ENCODE assay signal across 8 cellular contexts in the genomic region with DNA sequence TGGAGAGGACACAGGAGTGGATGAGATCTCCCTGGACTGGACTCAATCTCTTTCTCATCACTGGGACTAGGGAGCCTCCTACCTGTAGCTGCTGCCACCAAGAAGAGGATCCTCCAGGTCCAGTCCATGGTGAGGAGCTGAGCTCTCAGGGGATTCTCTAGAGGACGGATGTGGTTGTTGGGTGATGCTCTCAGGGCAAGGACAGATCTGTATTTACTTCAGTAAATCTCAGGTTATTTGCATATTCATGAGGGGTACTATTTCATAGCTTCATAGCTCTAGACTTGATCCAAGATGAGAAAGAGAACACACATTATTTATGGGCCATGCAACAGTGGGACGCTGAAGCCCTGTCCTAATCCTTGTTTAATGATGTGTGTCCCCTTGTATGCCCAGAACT.
DNase-seq lines count a peak whose midpoint lies in the region; ATAC-seq and FAIRE-seq lines count a peak whose summit lies in the region.
"Not testable (repeated sequence)": the region's sequence is repeated elsewhere in the genome, so short reads cannot be mapped to it uniquely, and the experiment has no call there.

No MANE protein-coding gene starts in this region.

- not testable (repeated sequence) for H3K4me1 Mint-ChIP-seq in activated T-cell treated with anti-CD3 and anti-CD28 coated beads, Interleukin-2, amount 50 U/mL, for 72 hours (ENCODE audit: low read depth); natural killer cell treated with Interleukin-12 subunit alpha and Interleukin-12 subunit beta and Interleukin-15 and Interleukin-18, amount 100 ng/mL, for 72 hours (ENCODE audit: low read depth in 2 of 2)

- H3K4me3 Mint-ChIP-seq in activated T-cell treated with anti-CD3 and anti-CD28 coated beads, Interleukin-2, amount 50 U/mL, for 72 hours; natural killer cell treated with Interleukin-12 subunit alpha and Interleukin-12 subunit beta and Interleukin-15 and Interleukin-18, amount 100 ng/mL, for 72 hours: not testable (repeated sequence)

- not testable (repeated sequence) for H3K27ac Mint-ChIP-seq in activated T-cell treated with anti-CD3 and anti-CD28 coated beads, Interleukin-2, amount 50 U/mL, for 72 hours; natural killer cell treated with Interleukin-12 subunit alpha and Interleukin-12 subunit beta and Interleukin-15 and Interleukin-18, amount 100 ng/mL, for 72 hours

- H3K36me3 Mint-ChIP-seq in activated T-cell treated with anti-CD3 and anti-CD28 coated beads, Interleukin-2, amount 50 U/mL, for 72 hours (ENCODE audit: insufficient read depth in 2 of 2); natural killer cell treated with Interleukin-12 subunit alpha and Interleukin-12 subunit beta and Interleukin-15 and Interleukin-18, amount 100 ng/mL, for 72 hours: not testable (repeated sequence)

- DNase-seq in GM18507 (ENCODE audit: extremely low spot score, insufficient read length, low read depth); GM19239 (ENCODE audit: insufficient read length, low spot score); activated T-cell treated with anti-CD3 and anti-CD28 coated beads, Interleukin-2, amount 50 U/mL, for 72 hours; natural killer cell treated with Interleukin-12 subunit alpha and Interleukin-12 subunit beta and Interleukin-15 and Interleukin-18, amount 100 ng/mL, for 72 hours (ENCODE audit: low spot score): not testable (repeated sequence)

- FAIRE-seq in GM18507 (lab: Jason Lieb, UNC): peak; percentile 76
- FAIRE-seq in GM19239 (lab: Jason Lieb, UNC): peak; percentile 99

- peak; percentile 71 for ATAC-seq in GM21447 (IDR thresholded peaks at IDR 0.05; ENCODE audit: unreplicated experiment)
- peak; percentile 71 for ATAC-seq in HG02759 (IDR thresholded peaks at IDR 0.05; ENCODE audit: unreplicated experiment)
- ATAC-seq in HG03066 (IDR thresholded peaks at IDR 0.05; ENCODE audit: low read depth, unreplicated experiment): peak; percentile 77
- ATAC-seq in HG03460 (IDR thresholded peaks at IDR 0.05; ENCODE audit: unreplicated experiment): peak; percentile 76
- ATAC-seq in activated T-cell treated with anti-CD3 and anti-CD28 coated beads, Interleukin-2, amount 50 U/mL, for 72 hours (replicated peaks in 1 of 2): peak; percentile 67 to 72
- ATAC-seq in natural killer cell treated with Interleukin-12 subunit alpha and Interleukin-12 subunit beta and Interleukin-15 and Interleukin-18, amount 100 ng/mL, for 72 hours: peak; percentile 90 to 94

- not testable (repeated sequence) for H3K27me3 Mint-ChIP-seq in activated T-cell treated with anti-CD3 and anti-CD28 coated beads, Interleukin-2, amount 50 U/mL, for 72 hours (ENCODE audit: low read depth); natural killer cell treated with Interleukin-12 subunit alpha and Interleukin-12 subunit beta and Interleukin-15 and Interleukin-18, amount 100 ng/mL, for 72 hours

- H3K9me3 Mint-ChIP-seq in activated T-cell treated with anti-CD3 and anti-CD28 coated beads, Interleukin-2, amount 50 U/mL, for 72 hours; natural killer cell treated with Interleukin-12 subunit alpha and Interleukin-12 subunit beta and Interleukin-15 and Interleukin-18, amount 100 ng/mL, for 72 hours: not testable (repeated sequence)
